In the genomic region with DNA sequence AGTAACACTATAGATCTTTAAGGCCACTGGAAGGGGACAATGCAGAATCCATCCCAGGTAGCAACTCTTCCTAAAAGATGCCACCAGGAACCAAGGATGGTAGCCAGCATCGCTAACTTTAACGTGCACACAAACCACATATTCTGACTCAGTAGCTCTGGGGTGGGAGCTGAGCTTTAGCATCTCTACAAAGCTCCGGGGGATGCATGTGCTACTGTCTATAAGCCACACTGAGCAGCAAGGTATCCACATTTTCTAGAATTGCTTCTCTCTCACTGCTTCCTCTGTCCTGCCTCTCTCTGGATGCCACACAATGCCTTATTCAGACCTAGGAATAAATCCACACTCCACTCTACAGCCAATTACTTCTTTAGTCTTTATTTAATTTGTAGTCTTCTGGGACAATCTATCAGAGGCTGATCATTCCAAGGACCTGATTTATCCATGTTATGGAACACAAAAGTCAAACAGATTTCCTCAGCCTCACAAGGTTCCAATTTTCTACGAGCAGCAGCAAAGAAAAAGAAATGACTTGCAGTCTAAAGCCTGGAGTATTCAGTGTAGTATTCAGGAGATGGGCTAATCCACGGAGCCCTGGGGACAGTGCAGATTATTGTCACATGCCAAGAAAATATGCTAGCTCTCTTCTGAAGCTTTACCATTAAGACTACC, we compare ENCODE assay signal across 15 cellular contexts. TPM values are rescaled to one million over a fixed set of nuclear protein-coding genes. Genes with fewer than 3 reads are reported as not detected.
DNase-seq lines count a peak whose midpoint lies in the region; ATAC-seq and TF ChIP-seq lines count a peak whose summit lies in the region.
"Had no signal": no experiment of that assay in that cellular context is flagged by ENCODE, and none has a peak within 500 bp of the region (broad histone marks: within the 10 kb centered on the region; RNA-seq: fewer than 3 reads in every experiment).

No MANE protein-coding gene starts in this region.

- no peak for TF ChIP-seq CTCF in breast epithelium (IDR thresholded peaks at IDR 0.05)
- no peak for TF ChIP-seq CTCF in mammary epithelial cell (conservative IDR thresholded peaks at IDR 0.05 in 1 of 2, IDR thresholded peaks at IDR 0.05 in 1 of 2; ENCODE audit: extremely low read depth in 1 of 2, insufficient read depth in 1 of 2, low read depth in 1 of 2, low read length in 2 of 2)
- TF ChIP-seq CTCF in activated CD8-positive, alpha-beta T cell treated with anti-CD3 and anti-CD28 coated beads for 36 hours (IDR thresholded peaks at IDR 0.05) = no peak
- no peak for TF ChIP-seq CTCF in uterus (IDR thresholded peaks at IDR 0.05)
- TF ChIP-seq CTCF in testis (IDR thresholded peaks at IDR 0.05) = no peak

- dilution Hi-C loops in mammary epithelial cell (cut with HindIII; ENCODE audit: low sequenced_read_pairs) = no loop called here

- no peak overlapping the region for H3K9ac ChIP-seq in mammary epithelial cell (ENCODE audit: insufficient read depth, low read length)

- in situ Hi-C loops in mammary epithelial cell (cut with MboI; ENCODE audit: low sequenced_read_pairs in 2 of 2) = loop anchor here in 1 of 2 donors (10.0 kb wide), 2 partner anchors 180 to 300 kb away; no protein-coding TSS in a partner anchor

- TF ChIP-seq POLR2A in breast epithelium (IDR thresholded peaks at IDR 0.05) = no peak
- no peak for TF ChIP-seq POLR2A in uterus (IDR thresholded peaks at IDR 0.05)
- TF ChIP-seq POLR2A in testis (IDR thresholded peaks at IDR 0.05) = no peak

- H3K36me3 ChIP-seq in breast epithelium (no peaks in the 10 kb centered on the region), mammary epithelial cell (ENCODE audit: insufficient read depth, low read length) (no peaks in the 10 kb centered on the region), muscle layer of duodenum (ENCODE audit: control insufficient read depth in 1 of 2, insufficient read depth in 2 of 2, low read length in 2 of 2) (no peaks in the 10 kb centered on the region), uterus (no peaks in the 10 kb centered on the region), testis (ENCODE audit: low read depth, missing control alignments) (no peaks in the 10 kb centered on the region)
- H3K36me3 ChIP-seq: heart left ventricle had no signal

- WGBS in mammary epithelial cell (ENCODE audit: low coverage, missing lambda C conversion rate) = 67% methylated on average over 5 of the region's 5 CpGs
- WGBS in testis, 2 donors = 74 to 78% methylated on average over 5 of the region's 5 CpGs

- CTCF ChIA-PET in mammary epithelial cell (lab: Charles Lee; ENCODE audit: low non-redundant PET) = no interaction called here
- CTCF ChIA-PET in activated CD8-positive, alpha-beta T cell treated with anti-CD3 and anti-CD28 coated beads for 36 hours (lab: Charles Lee) = interaction anchor here (0.5 to 3.3 kb wide), 13 partner anchors 9 to 300 kb away, joined by 3 to 12 read pairs (median 4); no protein-coding TSS in a partner anchor

- no peaks in the 10 kb centered on the region for H3K27me3 Mint-ChIP-seq in activated CD8-positive, alpha-beta T cell treated with anti-CD3 and anti-CD28 coated beads for 36 hours

- H3K27ac ChIP-seq in breast epithelium (peak overlapping the region; percentile 68 to 78), mammary epithelial cell (ENCODE audit: insufficient read depth, low read depth, low read length) (no peak overlapping the region), muscle layer of duodenum (ENCODE audit: low read length) (peak overlapping the region; percentile 42), uterus (peak overlapping the region; percentile 89 to 98), testis (peak overlapping the region in 1 of 2 donors; percentile 39)

- H2AFZ ChIP-seq in mammary epithelial cell (ENCODE audit: low read depth, low read length) = no peak overlapping the region

- ATAC-seq in activated CD8-positive, alpha-beta T cell treated with anti-CD3 and anti-CD28 coated beads for 36 hours = peak; percentile 15
- ATAC-seq in HG03108 (IDR thresholded peaks at IDR 0.05; ENCODE audit: unreplicated experiment) = no peak
- ATAC-seq in HG02678 (IDR thresholded peaks at IDR 0.05; ENCODE audit: unreplicated experiment) = no peak
- ATAC-seq: heart left ventricle, K562, SK-N-SH treated with all-trans-retinoic acid at 6 μM for 48 hours had no signal

- no peaks in the 10 kb centered on the region for H3K79me2 ChIP-seq in mammary epithelial cell (ENCODE audit: insufficient read depth, low read length)

- no peak overlapping the region for H3K4me2 ChIP-seq in mammary epithelial cell (ENCODE audit: insufficient read depth, low read depth, low read length)
- H3K4me2 ChIP-seq: smooth muscle cell had no signal

- H3K4me1 Mint-ChIP-seq in activated CD8-positive, alpha-beta T cell treated with anti-CD3 and anti-CD28 coated beads for 36 hours (ENCODE audit: low read depth) = peaks cover 50% of the 10 kb centered on the region

- H3K9me3 Mint-ChIP-seq in activated CD8-positive, alpha-beta T cell treated with anti-CD3 and anti-CD28 coated beads for 36 hours = no peaks in the 10 kb centered on the region
- H3K9me3 Mint-ChIP-seq: mesothelial cell of epicardium had no signal

- H3K27ac Mint-ChIP-seq in activated CD8-positive, alpha-beta T cell treated with anti-CD3 and anti-CD28 coated beads for 36 hours = peak overlapping the region; percentile 82
- H3K27ac Mint-ChIP-seq: mesothelial cell of epicardium had no signal

- DNase-seq in breast epithelium (ENCODE audit: low spot score in 2 of 2) (no peak), mammary epithelial cell (no peak), uterus (no peak), testis (no peak)
- peak; percentile 48 for DNase-seq in activated CD8-positive, alpha-beta T cell treated with anti-CD3 and anti-CD28 coated beads for 36 hours
- DNase-seq: cortex of kidney, heart left ventricle, NCI-H446 treated with DMSO at 0.1 percent for 48 hours had no signal

- intact Hi-C loops in breast epithelium (cut with DNase I; ENCODE audit: low total_unique reads) = no loop called here
- intact Hi-C loops in mammary epithelial cell (cut with micrococcal nuclease) = no loop called here
- intact Hi-C loops in activated CD8-positive, alpha-beta T cell treated with anti-CD3 and anti-CD28 coated beads for 36 hours (cut with micrococcal nuclease) = loop anchor here (2.0 to 5.0 kb wide), 2 partner anchors 108 to 154 kb away; no protein-coding TSS in a partner anchor
- intact Hi-C loops in uterus (cut with DNase I; ENCODE audit: low total_unique reads) = loop anchor here (10.0 kb wide), 1 partner anchor 70 kb away; no protein-coding TSS in a partner anchor
- intact Hi-C loops in testis (cut with DNase I; ENCODE audit: low total_unique reads) = loop anchor here (10.0 kb wide), 1 partner anchor 50 kb away; no protein-coding TSS in a partner anchor

- H3K36me3 Mint-ChIP-seq in activated CD8-positive, alpha-beta T cell treated with anti-CD3 and anti-CD28 coated beads for 36 hours (ENCODE audit: low read depth) = peaks cover 85% of the 10 kb centered on the region
- H3K36me3 Mint-ChIP-seq: mesothelial cell of epicardium had no signal

- H4K20me1 ChIP-seq in mammary epithelial cell (ENCODE audit: insufficient read depth, low read length) = peaks cover 2% of the 10 kb centered on the region

- peak overlapping the region; percentile 88 for H3K4me3 Mint-ChIP-seq in activated CD8-positive, alpha-beta T cell treated with anti-CD3 and anti-CD28 coated beads for 36 hours
- H3K4me3 Mint-ChIP-seq: mesothelial cell of epicardium had no signal

- BruUV-seq in mammary epithelial cell (replicated peaks; lab: Mats Ljungman, UMichigan) = no TSS peak

- H3K4me1 ChIP-seq in breast epithelium (peaks cover 0 to 17% of the 10 kb centered on the region in 2 donors), mammary epithelial cell (ENCODE audit: insufficient read depth, low read length) (peaks cover 10% of the 10 kb centered on the region), muscle layer of duodenum (ENCODE audit: control insufficient read depth in 1 of 2, insufficient read depth in 2 of 2, low read length in 2 of 2) (peaks cover 0 to 39% of the 10 kb centered on the region in 2 donors), uterus (no peaks in the 10 kb centered on the region), testis (peaks cover 33% of the 10 kb centered on the region)

- H3K9me3 ChIP-seq in breast epithelium (no peaks in the 10 kb centered on the region), mammary epithelial cell (replicated peaks; ENCODE audit: insufficient read depth, low read length) (no peaks in the 10 kb centered on the region), muscle layer of duodenum (ENCODE audit: control insufficient read depth in 1 of 2, low read length in 2 of 2) (no peaks in the 10 kb centered on the region), uterus (no peaks in the 10 kb centered on the region), testis (no peaks in the 10 kb centered on the region)
- H3K9me3 ChIP-seq: heart left ventricle had no signal

- peak overlapping the region in 2 of 3 donors; percentile 19 to 99 for H3K4me3 ChIP-seq in breast epithelium
- no peak overlapping the region for H3K4me3 ChIP-seq in mammary epithelial cell (replicated peaks in 1 of 3; ENCODE audit: insufficient read depth in 1 of 3, low read depth in 2 of 3, low read length in 3 of 3)
- peak overlapping the region in 1 of 2 donors; percentile 1 for H3K4me3 ChIP-seq in muscle layer of duodenum (ENCODE audit: low read depth in 1 of 2, low read length in 2 of 2)
- peak overlapping the region in 1 of 2 donors; percentile 14 for H3K4me3 ChIP-seq in uterus
- no peak overlapping the region for H3K4me3 ChIP-seq in testis
- H3K4me3 ChIP-seq: K562 had no signal

- H3K27me3 ChIP-seq in breast epithelium (no peaks in the 10 kb centered on the region), mammary epithelial cell (ENCODE audit: insufficient read depth, low read length) (peaks cover 4% of the 10 kb centered on the region), muscle layer of duodenum (ENCODE audit: low read depth, low read length) (no peaks in the 10 kb centered on the region), uterus (no peaks in the 10 kb centered on the region), testis (no peaks in the 10 kb centered on the region)

- POLR2A ChIA-PET in activated CD8-positive, alpha-beta T cell treated with anti-CD3 and anti-CD28 coated beads for 36 hours (lab: Charles Lee) = interaction anchor here (0.7 to 1.9 kb wide), 12 partner anchors 9 to 212 kb away, joined by 3 to 6 read pairs (median 3); no protein-coding TSS in a partner anchor

RNA-seq across cellular contexts. Expression of a gene that starts 4.4 kb away (rescaled TPM):
- total RNA-seq in breast epithelium (10 to 100 TPM; 41.3 to 82.5 (median 43.6) TPM), mammary epithelial cell (1 to 10 TPM in 1 of 2 donors, under 1 TPM in 1; 0.83 to 1.6 TPM), uterus (10 to 100 TPM; 16.1 to 61.1 (median 36.9) TPM), testis (10 to 100 TPM; 16.0 to 20.8 TPM)
- polyA plus RNA-seq in mammary epithelial cell (0.37 TPM), testis (ENCODE audit: insufficient read depth, low read depth, low replicate concordance) (6.3 TPM)
- polyA minus RNA-seq in mammary epithelial cell = 0.67 TPM
- 100 to 1,000 TPM; 104 to 107 TPM for total RNA-seq in activated CD8-positive, alpha-beta T cell treated with anti-CD3 and anti-CD28 coated beads for 36 hours
- polyA plus RNA-seq: smooth muscle cell had no signal

RNA-seq across cellular contexts. Expression of a gene that starts 51.9 kb away (rescaled TPM):
- total RNA-seq in breast epithelium (10 to 100 TPM; 41.6 to 53.0 (median 48.9) TPM), mammary epithelial cell (100 to 1,000 TPM in 1 of 2 donors, 10 to 100 TPM in 1; 65.7 to 101 TPM), uterus (10 to 100 TPM; 12.6 to 68.6 (median 29.3) TPM), testis (10 to 100 TPM; 41.7 to 64.1 TPM)
- polyA plus RNA-seq in mammary epithelial cell (61.5 TPM), testis (ENCODE audit: insufficient read depth, low read depth, low replicate concordance) (30.2 TPM)
- polyA minus RNA-seq in mammary epithelial cell = 126 TPM
- total RNA-seq in activated CD8-positive, alpha-beta T cell treated with anti-CD3 and anti-CD28 coated beads for 36 hours = 10 to 100 TPM; 53.4 TPM

Comparison
In these comparisons a context has a peak if more than half of its experiments do, and no peak if none do; other contexts are left out.
1. H3K4me3 ChIP-seq: peak in breast epithelium (2 of 3); none in mammary epithelial cell (0 of 3) and testis (0 of 2).
2. RNA of a gene that starts 4.4 kb away (total RNA-seq): 104 to 107 TPM in activated CD8-positive, alpha-beta T cell treated with anti-CD3 and anti-CD28 coated beads for 36 hours, 16.1 to 61.1 TPM in uterus, 41.3 to 82.5 TPM in breast epithelium and 16.0 to 20.8 TPM in testis; 0.83 to 1.6 TPM in mammary epithelial cell; every median in the first group is over 4 times any median in the second.
3. intact Hi-C loops: an anchor here in activated CD8-positive, alpha-beta T cell treated with anti-CD3 and anti-CD28 coated beads for 36 hours (2.0 to 5.0 kb wide), uterus (10.0 kb wide) and testis (10.0 kb wide); none called in breast epithelium and mammary epithelial cell.